In the genomic region with DNA sequence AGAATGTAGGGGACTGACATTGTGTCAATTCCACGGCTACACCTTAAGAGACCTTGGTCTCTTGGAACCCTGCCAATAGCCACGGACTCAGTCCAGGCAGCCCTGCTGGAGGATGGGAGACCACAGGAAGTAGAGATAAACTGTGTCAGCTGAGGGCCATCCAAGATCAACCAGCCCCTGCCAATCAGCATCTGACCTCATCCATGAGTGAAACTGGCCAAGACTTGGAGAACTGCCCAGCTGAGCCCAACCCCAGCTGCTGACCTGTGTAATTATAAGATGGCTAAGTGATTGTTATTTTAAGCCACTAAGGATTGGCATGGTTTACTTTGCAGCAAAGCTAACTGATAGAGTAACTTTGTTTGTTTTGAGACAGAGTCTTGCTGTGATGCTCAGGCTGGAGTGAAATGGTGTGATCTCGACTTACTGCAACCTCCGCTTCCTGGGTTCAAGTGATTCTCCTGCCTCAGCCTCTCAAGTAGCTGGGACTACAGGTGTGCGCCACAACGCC, we compare ENCODE assay signal across 1 cellular context.
A peak's percentile ranks its signal among the peaks of the same experiment; 100 is the strongest.
TF ChIP-seq lines count a peak whose summit lies in the region.

No MANE protein-coding gene starts in this region.

TF ChIP-seq in HEK293, 187 proteins besides CTCF, POLR2A, EP300 and RAD21 (continued from another document):
- TF ChIP-seq, protein P1, sequence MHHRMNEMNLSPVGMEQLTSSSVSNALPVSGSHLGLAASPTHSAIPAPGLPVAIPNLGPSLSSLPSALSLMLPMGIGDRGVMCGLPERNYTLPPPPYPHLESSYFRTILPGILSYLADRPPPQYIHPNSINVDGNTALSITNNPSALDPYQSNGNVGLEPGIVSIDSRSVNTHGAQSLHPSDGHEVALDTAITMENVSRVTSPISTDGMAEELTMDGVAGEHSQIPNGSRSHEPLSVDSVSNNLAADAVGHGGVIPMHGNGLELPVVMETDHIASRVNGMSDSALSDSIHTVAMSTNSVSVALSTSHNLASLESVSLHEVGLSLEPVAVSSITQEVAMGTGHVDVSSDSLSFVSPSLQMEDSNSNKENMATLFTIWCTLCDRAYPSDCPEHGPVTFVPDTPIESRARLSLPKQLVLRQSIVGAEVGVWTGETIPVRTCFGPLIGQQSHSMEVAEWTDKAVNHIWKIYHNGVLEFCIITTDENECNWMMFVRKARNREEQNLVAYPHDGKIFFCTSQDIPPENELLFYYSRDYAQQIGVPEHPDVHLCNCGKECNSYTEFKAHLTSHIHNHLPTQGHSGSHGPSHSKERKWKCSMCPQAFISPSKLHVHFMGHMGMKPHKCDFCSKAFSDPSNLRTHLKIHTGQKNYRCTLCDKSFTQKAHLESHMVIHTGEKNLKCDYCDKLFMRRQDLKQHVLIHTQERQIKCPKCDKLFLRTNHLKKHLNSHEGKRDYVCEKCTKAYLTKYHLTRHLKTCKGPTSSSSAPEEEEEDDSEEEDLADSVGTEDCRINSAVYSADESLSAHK (tag by site-specific recombination; IDR thresholded peaks at IDR 0.05): no peak
- 0 out of 2 replicates have a peak, but pooled peaks have one; percentile 49 for TF ChIP-seq ZNF558 (tag by site-specific recombination; IDR thresholded peaks at IDR 0.05)
- no peak for TF ChIP-seq ZNF624 (tag by site-specific recombination; IDR thresholded peaks at IDR 0.05)
- TF ChIP-seq ZNF791 (tag by site-specific recombination; IDR thresholded peaks at IDR 0.05): no peak
- no peak for TF ChIP-seq ZNF292 (tag by site-specific recombination; IDR thresholded peaks at IDR 0.05; ENCODE audit: borderline replicate concordance, low read depth)
- no peak for TF ChIP-seq ZSCAN23 (tag by site-specific recombination; IDR thresholded peaks at IDR 0.05)
- no peak for TF ChIP-seq SP3 (tag by site-specific recombination; IDR thresholded peaks at IDR 0.05)
